Comparison of ENCODE assay signal across 9 cellular contexts in the genomic region with DNA sequence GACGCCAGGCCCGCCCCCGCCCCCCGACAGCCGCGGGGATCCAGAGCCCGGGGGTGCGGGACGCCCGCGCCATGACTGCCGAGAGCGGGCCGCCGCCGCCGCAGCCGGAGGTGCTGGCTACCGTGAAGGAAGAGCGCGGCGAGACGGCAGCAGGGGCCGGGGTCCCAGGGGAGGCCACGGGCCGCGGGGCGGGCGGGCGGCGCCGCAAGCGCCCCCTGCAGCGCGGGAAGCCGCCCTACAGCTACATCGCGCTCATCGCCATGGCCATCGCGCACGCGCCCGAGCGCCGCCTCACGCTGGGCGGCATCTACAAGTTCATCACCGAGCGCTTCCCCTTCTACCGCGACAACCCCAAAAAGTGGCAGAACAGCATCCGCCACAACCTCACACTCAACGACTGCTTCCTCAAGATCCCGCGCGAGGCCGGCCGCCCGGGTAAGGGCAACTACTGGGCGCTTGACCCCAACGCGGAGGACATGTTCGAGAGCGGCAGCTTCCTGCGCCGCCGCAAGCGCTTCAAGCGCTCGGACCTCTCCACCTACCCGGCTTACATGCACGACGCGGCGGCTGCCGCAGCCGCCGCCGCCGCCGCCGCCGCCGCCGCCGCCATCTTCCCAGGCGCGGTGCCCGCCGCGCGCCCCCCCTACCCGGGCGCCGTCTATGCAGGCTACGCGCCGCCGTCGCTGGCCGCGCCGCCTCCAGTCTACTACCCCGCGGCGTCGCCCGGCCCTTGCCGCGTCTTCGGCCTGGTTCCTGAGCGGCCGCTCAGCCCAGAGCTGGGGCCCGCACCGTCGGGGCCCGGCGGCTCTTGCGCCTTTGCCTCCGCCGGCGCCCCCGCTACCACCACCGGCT. TPM values are rescaled to one million over a fixed set of nuclear protein-coding genes. Genes with fewer than 3 reads are reported as not detected.
DNase-seq lines count a peak whose midpoint lies in the region; ATAC-seq and TF ChIP-seq lines count a peak whose summit lies in the region.
"Had no signal": no experiment of that assay in that cellular context is flagged by ENCODE, and none has a peak within 500 bp of the region (broad histone marks: within the 10 kb centered on the region; RNA-seq: fewer than 3 reads in every experiment).

No MANE protein-coding gene starts in this region.

- H3K27me3 Mint-ChIP-seq in MCF 10A (ENCODE audit: insufficient read depth, unreplicated experiment) (peaks cover 44% of the 10 kb centered on the region), T-helper 17 cell (peaks cover 65% of the 10 kb centered on the region)
- peaks cover 93% of the 10 kb centered on the region for H3K27me3 Mint-ChIP-seq in central memory CD8-positive, alpha-beta T cell
- peaks cover 62 to 86% (median 71%) of the 10 kb centered on the region in 5 donors for H3K27me3 Mint-ChIP-seq in naive thymus-derived CD4-positive, alpha-beta T cell

- H3K4me1 ChIP-seq in breast epithelium = peaks cover 5 to 6% of the 10 kb centered on the region in 2 donors
- H3K4me1 ChIP-seq in naive thymus-derived CD4-positive, alpha-beta T cell (ENCODE audit: control insufficient read depth in 2 of 2, insufficient read depth in 2 of 2, low read length in 2 of 2) = peaks cover 5 to 18% of the 10 kb centered on the region in 2 donors
- peaks cover 3% of the 10 kb centered on the region for H3K4me1 ChIP-seq in testis

- H3K9me3 ChIP-seq in breast epithelium (peaks cover 0 to 5% of the 10 kb centered on the region in 2 donors), T-helper 17 cell (ENCODE audit: control insufficient read depth, low read length, poor library complexity, severe bottlenecking) (peaks cover 4% of the 10 kb centered on the region), testis (no peaks in the 10 kb centered on the region)
- H3K9me3 ChIP-seq in naive thymus-derived CD4-positive, alpha-beta T cell (ENCODE audit: control insufficient read depth in 2 of 3, low read length in 3 of 3) = no peaks in the 10 kb centered on the region

- peak; percentile 87 for ATAC-seq in T-helper 17 cell
- ATAC-seq in central memory CD8-positive, alpha-beta T cell (replicated peaks; ENCODE audit: extremely low read depth, poor library complexity, severe bottlenecking) = peak; percentile 72
- peak; percentile 87 for ATAC-seq in naive thymus-derived CD4-positive, alpha-beta T cell

- no TSS peak for BruUV-seq in MCF 10A (replicated peaks; lab: Mats Ljungman, UMichigan)

- no peak overlapping the region for H3K4me3 Mint-ChIP-seq in MCF 10A (ENCODE audit: unreplicated experiment)
- H3K4me3 Mint-ChIP-seq in T-helper 17 cell = peak overlapping the region; percentile 88
- peak overlapping the region; percentile 86 for H3K4me3 Mint-ChIP-seq in central memory CD8-positive, alpha-beta T cell
- peak overlapping the region; percentile 85 to 93 (median 90) for H3K4me3 Mint-ChIP-seq in naive thymus-derived CD4-positive, alpha-beta T cell

- intact Hi-C loops in breast epithelium (cut with DNase I; ENCODE audit: low total_unique reads) = no loop called here
- intact Hi-C loops in MCF 10A (cut with micrococcal nuclease) = no loop called here
- intact Hi-C loops in naive thymus-derived CD4-positive, alpha-beta T cell (cut with micrococcal nuclease) = loop anchor here (1.0 to 5.0 kb wide), 5 partner anchors 48 to 157 kb away; a partner anchor contains a TSS
- intact Hi-C loops in testis (cut with DNase I; ENCODE audit: low total_unique reads) = no loop called here

- CTCF ChIA-PET in MCF 10A (lab: Yijun Ruan, JAX) = interaction anchor here (0.8 kb wide), 1 partner anchor 1120 kb away, joined by 3 read pairs; no protein-coding TSS in a partner anchor
- CTCF ChIA-PET in naive thymus-derived CD4-positive, alpha-beta T cell (lab: Charles Lee) = interaction anchor here (1.0 kb wide), 1 partner anchor 12 kb away, joined by 3 read pairs; no protein-coding TSS in a partner anchor

- WGBS in testis, 2 donors = 2% methylated on average over 31 of the region's 125 CpGs; no CpG with 5 or more reads in 1 of the 2 donors

- no peak for TF ChIP-seq POLR2A in breast epithelium (IDR thresholded peaks at IDR 0.05)
- no peak for TF ChIP-seq POLR2A in testis (IDR thresholded peaks at IDR 0.05)

- H3K4me3 ChIP-seq in breast epithelium = peak overlapping the region; percentile 25 to 71 (median 44)
- peak overlapping the region; percentile 51 for H3K4me3 ChIP-seq in naive thymus-derived CD4-positive, alpha-beta T cell (ENCODE audit: low read length)
- peak overlapping the region; percentile 42 to 49 for H3K4me3 ChIP-seq in testis

- no peaks in the 10 kb centered on the region for H3K9me3 Mint-ChIP-seq in MCF 10A (ENCODE audit: unreplicated experiment)
- H3K9me3 Mint-ChIP-seq in central memory CD8-positive, alpha-beta T cell = no peaks in the 10 kb centered on the region
- H3K9me3 Mint-ChIP-seq in naive thymus-derived CD4-positive, alpha-beta T cell = peaks cover 0 to 17% (median 0%) of the 10 kb centered on the region in 11 donors

- DNase-seq in breast epithelium (ENCODE audit: low spot score in 2 of 2) = no peak
- DNase-seq in MCF 10A (ENCODE audit: unreplicated experiment) = no peak
- peak; percentile 23 to 39 (median 26) for DNase-seq in T-helper 17 cell
- DNase-seq in central memory CD8-positive, alpha-beta T cell (ENCODE audit: low spot score in 2 of 2) = peak in 1 of 2 donors; percentile 29
- DNase-seq in naive thymus-derived CD4-positive, alpha-beta T cell = peak; percentile 47 to 72 (median 59)
- DNase-seq in testis = peak; percentile 71
- no peak for DNase-seq in RPMI8226
- no peak for DNase-seq in NCI-H226
- DNase-seq: DND-41 had no signal

- H3K27ac Mint-ChIP-seq in MCF 10A (ENCODE audit: low read depth, unreplicated experiment) (no peak overlapping the region), T-helper 17 cell (peak overlapping the region; percentile 41)
- H3K27ac Mint-ChIP-seq in central memory CD8-positive, alpha-beta T cell (ENCODE audit: low read depth) = no peak overlapping the region
- H3K27ac Mint-ChIP-seq in naive thymus-derived CD4-positive, alpha-beta T cell = peak overlapping the region in 6 of 9 donors; percentile 1 to 91 (median 73)

- H3K36me3 ChIP-seq in breast epithelium (no peaks in the 10 kb centered on the region), testis (ENCODE audit: low read depth, missing control alignments) (no peaks in the 10 kb centered on the region)
- no peaks in the 10 kb centered on the region for H3K36me3 ChIP-seq in naive thymus-derived CD4-positive, alpha-beta T cell (ENCODE audit: control insufficient read depth in 2 of 3, insufficient read depth in 3 of 3, low read length in 3 of 3)

- POLR2A ChIA-PET in MCF 10A (lab: Yijun Ruan, JAX) = no interaction called here
- POLR2A ChIA-PET in naive thymus-derived CD4-positive, alpha-beta T cell (lab: Charles Lee) = no interaction called here

- no peak for TF ChIP-seq CTCF in breast epithelium (IDR thresholded peaks at IDR 0.05)
- TF ChIP-seq CTCF in MCF 10A (IDR thresholded peaks at IDR 0.05; ENCODE audit: unreplicated experiment) = no peak
- peak in 1 of 3 experiments; percentile 10 for TF ChIP-seq CTCF in testis (IDR thresholded peaks at IDR 0.05)

- no peak overlapping the region for H3K27ac ChIP-seq in breast epithelium
- no peak overlapping the region for H3K27ac ChIP-seq in naive thymus-derived CD4-positive, alpha-beta T cell (ENCODE audit: low read depth, low read length)
- H3K27ac ChIP-seq in testis = peak overlapping the region in 1 of 2 donors; percentile 14

- no peaks in the 10 kb centered on the region for H3K4me1 Mint-ChIP-seq in MCF 10A (ENCODE audit: insufficient read depth, unreplicated experiment)
- H3K4me1 Mint-ChIP-seq in T-helper 17 cell = peaks cover 14% of the 10 kb centered on the region
- H3K4me1 Mint-ChIP-seq in central memory CD8-positive, alpha-beta T cell = peaks cover 14% of the 10 kb centered on the region
- H3K4me1 Mint-ChIP-seq in naive thymus-derived CD4-positive, alpha-beta T cell = peaks cover 9 to 39% (median 21%) of the 10 kb centered on the region in 7 donors

- H3K36me3 Mint-ChIP-seq in MCF 10A (ENCODE audit: insufficient read depth, unreplicated experiment) (no peaks in the 10 kb centered on the region), T-helper 17 cell (ENCODE audit: low read depth) (peaks cover 5% of the 10 kb centered on the region)
- peaks cover 5% of the 10 kb centered on the region for H3K36me3 Mint-ChIP-seq in central memory CD8-positive, alpha-beta T cell (ENCODE audit: insufficient read depth)
- H3K36me3 Mint-ChIP-seq in naive thymus-derived CD4-positive, alpha-beta T cell = peaks cover 0 to 6% (median 0%) of the 10 kb centered on the region in 5 donors

- H3K27me3 ChIP-seq in breast epithelium (peaks cover 12 to 99% of the 10 kb centered on the region in 2 donors), testis (no peaks in the 10 kb centered on the region)
- H3K27me3 ChIP-seq in naive thymus-derived CD4-positive, alpha-beta T cell (ENCODE audit: control insufficient read depth in 2 of 2, insufficient read depth in 2 of 2, low read length in 2 of 2) = peaks cover 12 to 54% of the 10 kb centered on the region in 2 donors

RNA-seq across cellular contexts. Expression of a gene that starts 1.0 kb away (rescaled TPM):
- total RNA-seq in breast epithelium (not detected), MCF 10A (2022) (not detected in 2 replicates), T-helper 17 cell (under 1 TPM in 1 of 2 donors, not detected in 1; 0.08 TPM), testis (1 to 10 TPM; 1.1 to 1.9 TPM)
- not detected for total RNA-seq in naive thymus-derived CD4-positive, alpha-beta T cell
- under 1 TPM in 1 of 2 donors, not detected in 1; 0.05 TPM for polyA plus RNA-seq in naive thymus-derived CD4-positive, alpha-beta T cell
- 0.62 TPM for polyA plus RNA-seq in testis (ENCODE audit: insufficient read depth, low read depth, low replicate concordance)

Comparison
In these comparisons a context has a peak if more than half of its experiments do, and no peak if none do; other contexts are left out.
1. DNase-seq: peak in T-helper 17 cell (3 of 3), naive thymus-derived CD4-positive, alpha-beta T cell (9 of 9) and testis (single experiment); none in breast epithelium (0 of 2), MCF 10A (single experiment), RPMI8226 (single experiment) and NCI-H226 (single experiment).
2. H3K27ac Mint-ChIP-seq: peak in T-helper 17 cell (single experiment) and naive thymus-derived CD4-positive, alpha-beta T cell (6 of 9); none in MCF 10A (single experiment) and central memory CD8-positive, alpha-beta T cell (single experiment).
3. intact Hi-C loops: an anchor here in naive thymus-derived CD4-positive, alpha-beta T cell (1.0 to 5.0 kb wide); none called in breast epithelium, MCF 10A and testis.
4. Peak in every context shown above with its lines, with median percentiles within 50 percentile points of each other: H3K4me3 ChIP-seq and ATAC-seq.